18 cellular contexts compared by ENCODE assay signal in the genomic region with DNA sequence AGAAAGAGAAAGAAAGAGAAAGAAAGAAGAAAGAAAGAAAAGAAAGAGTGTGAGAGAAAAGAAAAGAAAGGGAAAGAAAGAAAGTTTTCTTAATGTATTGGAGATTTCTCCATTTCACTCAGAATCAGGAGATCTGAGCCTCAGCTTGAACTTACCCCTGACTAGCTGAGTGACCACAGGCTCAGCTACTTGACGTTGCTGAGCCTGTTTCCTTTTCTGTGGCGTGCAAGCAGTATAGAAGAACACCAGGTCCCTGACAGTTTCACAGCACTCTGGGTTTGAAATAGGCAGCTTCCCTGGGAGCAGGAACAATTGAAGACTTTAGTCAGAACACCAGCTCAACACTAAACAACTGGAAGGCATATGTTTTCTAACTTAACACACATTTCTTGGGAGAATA. TPM values are rescaled to one million over a fixed set of nuclear protein-coding genes. Genes with fewer than 3 reads are reported as not detected.
A peak's percentile ranks its signal among the peaks of the same experiment; 100 is the strongest.
DNase-seq lines count a peak whose midpoint lies in the region; ATAC-seq and TF ChIP-seq lines count a peak whose summit lies in the region.
"Had no signal": no experiment of that assay in that cellular context is flagged by ENCODE, and none has a peak within 500 bp of the region (broad histone marks: within the 10 kb centered on the region; RNA-seq: fewer than 3 reads in every experiment).

No MANE protein-coding gene starts in this region.

- peaks cover 11% of the 10 kb centered on the region for H3K27me3 ChIP-seq in mammary epithelial cell (ENCODE audit: insufficient read depth, low read length)

- no peak overlapping the region for H3K9ac ChIP-seq in mammary epithelial cell (ENCODE audit: insufficient read depth, low read length)

- no peaks in the 10 kb centered on the region for H3K36me3 ChIP-seq in mammary epithelial cell (ENCODE audit: insufficient read depth, low read length)

- DNase-seq in ecto neural progenitor cell (ENCODE audit: low spot score) (peak; percentile 18), caudate nucleus (lab: John Stamatoyannopoulos, UW) (no peak), NCI-H1417 (lab: John Stamatoyannopoulos, UW) (no peak), iPS-NIHi11 (ENCODE audit: low spot score) (no peak), mammary epithelial cell (no peak)
- DNase-seq: activated CD4-positive, alpha-beta T cell treated with anti-CD3 and anti-CD28 coated beads for 48 hours; CD4-positive, CD25-positive, alpha-beta regulatory T cell; immature natural killer cell; NCI-H1105 treated with DMSO at 0.1 percent for 48 hours; NCI-H446; nucleus accumbens; T-helper 17 cell had no signal

- H3K27ac ChIP-seq in caudate nucleus (ENCODE audit: low read depth, low read length) (no peak overlapping the region), mammary epithelial cell (ENCODE audit: insufficient read depth, low read depth, low read length) (no peak overlapping the region)
- H3K27ac ChIP-seq: dorsolateral prefrontal cortex had no signal

- H3K4me1 ChIP-seq in mammary epithelial cell (ENCODE audit: insufficient read depth, low read length) = peaks cover 12% of the 10 kb centered on the region

- no peak for TF ChIP-seq CTCF in mammary epithelial cell (conservative IDR thresholded peaks at IDR 0.05 in 1 of 2, IDR thresholded peaks at IDR 0.05 in 1 of 2; ENCODE audit: extremely low read depth in 1 of 2, insufficient read depth in 1 of 2, low read depth in 1 of 2, low read length in 2 of 2)

- 71% methylated on average over 2 of the region's 2 CpGs for WGBS in mammary epithelial cell (ENCODE audit: low coverage, missing lambda C conversion rate)

- no peaks in the 10 kb centered on the region for H3K9me3 ChIP-seq in mammary epithelial cell (replicated peaks; ENCODE audit: insufficient read depth, low read length)

- intact Hi-C loops in mammary epithelial cell (cut with micrococcal nuclease) = no loop called here

- CTCF ChIA-PET in mammary epithelial cell (lab: Charles Lee; ENCODE audit: low non-redundant PET) = no interaction called here

- no peak overlapping the region for H3K4me3 ChIP-seq in mammary epithelial cell (replicated peaks in 1 of 3; ENCODE audit: insufficient read depth in 1 of 3, low read depth in 2 of 3, low read length in 3 of 3)
- H3K4me3 ChIP-seq: dorsolateral prefrontal cortex had no signal

- no peaks in the 10 kb centered on the region for H4K20me1 ChIP-seq in mammary epithelial cell (ENCODE audit: insufficient read depth, low read length)

- ATAC-seq in GM18870 (IDR thresholded peaks at IDR 0.05; ENCODE audit: unreplicated experiment) = peak; percentile 48
- ATAC-seq in HG02571 (IDR thresholded peaks at IDR 0.05; ENCODE audit: unreplicated experiment) = peak; percentile 41
- peak; percentile 59 for ATAC-seq in HG03460 (IDR thresholded peaks at IDR 0.05; ENCODE audit: unreplicated experiment)
- ATAC-seq: Panc1, T-helper 17 cell had no signal

- H3K4me2 ChIP-seq in mammary epithelial cell (ENCODE audit: insufficient read depth, low read depth, low read length) = no peak overlapping the region

- in situ Hi-C loops in mammary epithelial cell (cut with MboI; ENCODE audit: low sequenced_read_pairs in 2 of 2) = no loop called here

- no peaks in the 10 kb centered on the region for H3K79me2 ChIP-seq in mammary epithelial cell (ENCODE audit: insufficient read depth, low read length)

- H2AFZ ChIP-seq in mammary epithelial cell (ENCODE audit: low read depth, low read length) = no peak overlapping the region

- BruUV-seq in mammary epithelial cell (replicated peaks; lab: Mats Ljungman, UMichigan) = no TSS peak

- dilution Hi-C loops in mammary epithelial cell (cut with HindIII; ENCODE audit: low sequenced_read_pairs) = no loop called here

RNA-seq across cellular contexts. Expression of gene MARCO, which starts 44.7 kb away (rescaled TPM):
- not detected for total RNA-seq in mammary epithelial cell
- 0.07 TPM for polyA plus RNA-seq in mammary epithelial cell
- not detected for polyA minus RNA-seq in mammary epithelial cell
- total RNA-seq: astrocyte; CD4-positive, CD25-positive, alpha-beta regulatory T cell; T-helper 17 cell had no signal
- polyA plus RNA-seq: CD4-positive, CD25-positive, alpha-beta regulatory T cell had no signal
